Comparison of ENCODE assay signal across 21 cellular contexts in genomic region chr20:7974785-7975435, GRCh38. TPM values are rescaled to one million over a fixed set of nuclear protein-coding genes. Genes with fewer than 3 reads are reported as not detected.
A peak's percentile ranks its signal among the peaks of the same experiment; 100 is the strongest.
DNase-seq lines count a peak whose midpoint lies in the region; ATAC-seq, FAIRE-seq and TF ChIP-seq lines count a peak whose summit lies in the region.
"Had no signal": no experiment of that assay in that cellular context is flagged by ENCODE, and none has a peak within 500 bp of the region (broad histone marks: within the 10 kb centered on the region; RNA-seq: fewer than 3 reads in every experiment).

No MANE protein-coding gene starts in this region.

- FAIRE-seq in K562 (lab: Jason Lieb, UNC) (no peak), HepG2 (lab: Jason Lieb, UNC) (no peak)
- FAIRE-seq: G401.6, GM19239 had no signal

- H3K23ac ChIP-seq in IMR-90 (ENCODE audit: low read depth, low read length), result no peak overlapping the region

- H4K8ac ChIP-seq in IMR-90 (ENCODE audit: low read depth in 2 of 2, low read length in 2 of 2), result no peak overlapping the region

- CTCF ChIA-PET in IMR-90 (lab: Yijun Ruan, JAX) (interaction anchor here (0.5 kb wide), 1 partner anchor 746 kb away, joined by 3 read pairs; no protein-coding TSS in a partner anchor), K562 (lab: Yijun Ruan, JAX; ENCODE audit: low intra/inter-chr PET ratio) (no interaction called here), HepG2 (lab: Yijun Ruan, JAX; ENCODE audit: low intra/inter-chr PET ratio, low total read pairs) (no interaction called here)

- POLR2A ChIA-PET in IMR-90 (lab: Charles Lee; ENCODE audit: unreplicated experiment), result no interaction called here
- POLR2A ChIA-PET in K562 (lab: Yijun Ruan, JAX), result interaction anchor here (1.0 kb wide), 1 partner anchor 18 kb away, joined by 3 read pairs; no protein-coding TSS in a partner anchor
- POLR2A ChIA-PET in HepG2 (lab: Yijun Ruan, JAX), result interaction anchor here (1.2 kb wide), 1 partner anchor 44 kb away, joined by 3 read pairs; the partner anchor contains the start of gene TMX4

- H3K4me2 ChIP-seq in IMR-90 (ENCODE audit: low read depth, low read length) (no peak overlapping the region), K562 (ENCODE audit: insufficient read depth, low read length) (no peak overlapping the region), HepG2 (ENCODE audit: low read depth, low read length) (no peak overlapping the region)
- H3K4me2 ChIP-seq: GM23338 had no signal

- H2AK9ac ChIP-seq in IMR-90 (replicated peaks; ENCODE audit: low read depth, low read length, poor library complexity), result no peak overlapping the region

- H4K20me1 ChIP-seq in IMR-90 (ENCODE audit: insufficient read depth, low read length) (no peaks in the 10 kb centered on the region), K562 (replicated peaks; ENCODE audit: control insufficient read depth, insufficient read depth, low read length) (no peaks in the 10 kb centered on the region), HepG2 (ENCODE audit: insufficient read depth, low read length) (no peaks in the 10 kb centered on the region)

- no peak for TF ChIP-seq RAD21 in IMR-90 (IDR thresholded peaks at IDR 0.05; ENCODE audit: low read length)
- no peak for TF ChIP-seq RAD21 in K562 (CRISPR knock-in tag; conservative IDR thresholded peaks at IDR 0.05 in 1 of 2, IDR thresholded peaks at IDR 0.05 in 1 of 2)
- no peak for TF ChIP-seq RAD21 in HepG2 (CRISPR knock-in tag; IDR thresholded peaks at IDR 0.05)

- no peaks in the 10 kb centered on the region for H3K9me1 ChIP-seq in IMR-90 (ENCODE audit: insufficient read depth, low read length)
- no peaks in the 10 kb centered on the region for H3K9me1 ChIP-seq in K562 (ENCODE audit: control insufficient read depth, insufficient read depth, low read length)

- no peak overlapping the region for H4K91ac ChIP-seq in IMR-90 (ENCODE audit: insufficient read depth, low read depth, low read length)

- no peak overlapping the region for H2BK5ac ChIP-seq in IMR-90 (ENCODE audit: low read depth, low read length, poor library complexity, severe bottlenecking)

- H2BK15ac ChIP-seq in IMR-90 (ENCODE audit: low read depth, low read length), result no peak overlapping the region

- no peaks in the 10 kb centered on the region for H3K9me3 ChIP-seq in IMR-90 (ENCODE audit: control insufficient read depth, insufficient read depth, low read length)
- no peaks in the 10 kb centered on the region for H3K9me3 ChIP-seq in K562 (replicated peaks; ENCODE audit: control insufficient read depth, insufficient read depth, low read depth, low read length)
- H3K9me3 ChIP-seq in HepG2 (ENCODE audit: low read length), result no peaks in the 10 kb centered on the region
- no peaks in the 10 kb centered on the region for H3K9me3 ChIP-seq in endodermal cell (ENCODE audit: control insufficient read depth, low read length)
- H3K9me3 ChIP-seq: Caco-2 had no signal

- 80% methylated on average over 3 of the region's 4 CpGs; no CpG with 5 or more reads in 1 of the 2 experiments for WGBS in IMR-90 (ENCODE audit: extremely low coverage in 2 of 2, insufficient read length in 1 of 2), 2 experiments
- WGBS in K562 (ENCODE audit: insufficient coverage, low coverage, missing lambda C conversion rate), result 15% methylated on average over 4 of the region's 4 CpGs
- WGBS in HepG2 (ENCODE audit: low lambda C conversion rate), result 26% methylated on average over 4 of the region's 4 CpGs
- WGBS in endodermal cell (ENCODE audit: insufficient coverage in 1 of 2, insufficient read length in 1 of 2), 2 experiments, result 80 to 97% methylated on average over 3 to 4 of the region's 4 CpGs

- H3K27me3 ChIP-seq in IMR-90 (ENCODE audit: control insufficient read depth, insufficient read depth, low read length) (peaks cover 6% of the 10 kb centered on the region; the same call in 1 of the 2 replicates), K562 (ENCODE audit: control insufficient read depth in 2 of 2, insufficient read depth in 2 of 2, low read length in 2 of 2) (no peaks in the 10 kb centered on the region), HepG2 (ENCODE audit: control insufficient read depth in 1 of 2, insufficient read depth in 2 of 2, low read length in 2 of 2) (no peaks in the 10 kb centered on the region), endodermal cell (ENCODE audit: control insufficient read depth, insufficient read depth, low read length, poor library complexity, severe bottlenecking) (no peaks in the 10 kb centered on the region)

- H3K4me3 Mint-ChIP-seq in endodermal cell, result no peak overlapping the region
- H3K4me3 Mint-ChIP-seq: CD8-positive, alpha-beta T cell; GM23338; H9 had no signal

- no peaks in the 10 kb centered on the region for H3K79me2 ChIP-seq in K562 (ENCODE audit: control insufficient read depth, insufficient read depth, low read length)
- no peaks in the 10 kb centered on the region for H3K79me2 ChIP-seq in HepG2 (ENCODE audit: insufficient read depth, low read length)

- H3K4ac ChIP-seq in IMR-90 (ENCODE audit: low read depth, low read length), result no peak overlapping the region

- H2BK20ac ChIP-seq in IMR-90 (ENCODE audit: low read depth, low read length), result no peak overlapping the region

- BruUV-seq in IMR-90 (replicated peaks; lab: Mats Ljungman, UMichigan) (no TSS peak), K562 (replicated peaks; lab: Mats Ljungman, UMichigan) (no TSS peak), HepG2 (replicated peaks; lab: Mats Ljungman, UMichigan) (no TSS peak)

- no peak overlapping the region for H2AFZ ChIP-seq in IMR-90 (replicated peaks; ENCODE audit: low read length, poor library complexity)
- H2AFZ ChIP-seq in K562 (ENCODE audit: low read depth, low read length), result no peak overlapping the region
- H2AFZ ChIP-seq in HepG2 (ENCODE audit: low read length), result no peak overlapping the region
- H2AFZ ChIP-seq: GM23338 had no signal

- ATAC-seq in IMR-90 (ENCODE audit: low read depth), result no peak
- ATAC-seq in K562, result no peak
- ATAC-seq in HepG2, result no peak
- peak; percentile 30 for ATAC-seq in sciatic nerve
- ATAC-seq: CD8-positive, alpha-beta T cell; GM23338; HCT116 had no signal

- H3K4me1 ChIP-seq in IMR-90 (ENCODE audit: control insufficient read depth, insufficient read depth, low read length) (no peaks in the 10 kb centered on the region), K562 (replicated peaks in 1 of 2; ENCODE audit: control insufficient read depth in 2 of 2, insufficient read depth in 2 of 2, low read length in 2 of 2) (no peaks in the 10 kb centered on the region), HepG2 (ENCODE audit: insufficient read depth, low read length) (peaks cover 6% of the 10 kb centered on the region), endodermal cell (ENCODE audit: control insufficient read depth, insufficient read depth, low read length) (no peaks in the 10 kb centered on the region)
- H3K4me1 ChIP-seq: Caco-2 had no signal

- no peak overlapping the region for H3K56ac ChIP-seq in IMR-90 (ENCODE audit: extremely low read depth, insufficient read depth, low read length)

- TF ChIP-seq EP300 in K562 (IDR thresholded peaks at IDR 0.05; ENCODE audit: low read length) (no peak), HepG2 (IDR thresholded peaks at IDR 0.05; ENCODE audit: low read depth in 2 of 2, low read length in 2 of 2) (no peak), HepG2 (CRISPR knock-in tag; IDR thresholded peaks at IDR 0.05; ENCODE audit: borderline replicate concordance) (no peak)

- no peaks in the 10 kb centered on the region for H3K4me1 Mint-ChIP-seq in endodermal cell
- H3K4me1 Mint-ChIP-seq: GM23338, H9 had no signal

- no peak overlapping the region for H2AK5ac ChIP-seq in IMR-90 (ENCODE audit: low read depth, low read length)

- H3K36me3 Mint-ChIP-seq in endodermal cell (ENCODE audit: low read depth), result no peaks in the 10 kb centered on the region

- no peak for TF ChIP-seq CTCF in IMR-90 (conservative IDR thresholded peaks at IDR 0.05; ENCODE audit: low read depth, low read length)
- TF ChIP-seq CTCF in K562 (IDR thresholded peaks at IDR 0.05 in 2 of 3, conservative IDR thresholded peaks at IDR 0.05 in 1 of 3; ENCODE audit: insufficient read depth in 2 of 3, low read depth in 1 of 3, low read length in 3 of 3), result no peak
- TF ChIP-seq CTCF in HepG2 (CRISPR knock-in tag; IDR thresholded peaks at IDR 0.05), result no peak
- no peak for TF ChIP-seq CTCF in endodermal cell (conservative IDR thresholded peaks at IDR 0.05)

- DNase-seq in IMR-90 (no peak), K562 (ENCODE audit: extremely low read depth in 1 of 4, low spot score in 3 of 4) (no peak), HepG2 (ENCODE audit: low spot score) (no peak), sciatic nerve (ENCODE audit: low spot score) (no peak), endodermal cell (no peak)
- DNase-seq in activated naive CD4-positive, alpha-beta T cell (lab: John Stamatoyannopoulos, UW), result no peak
- DNase-seq in activated T-cell treated with anti-CD3 and anti-CD28 coated beads, Interleukin-2, amount 50 U/mL, for 1 hour, result no peak
- DNase-seq: C1 segment of cervical spinal cord; Caco-2; CD8-positive, alpha-beta T cell; DMS153; DND-41; H9 had no signal

- no peaks in the 10 kb centered on the region for H3K79me1 ChIP-seq in IMR-90 (ENCODE audit: low read depth in 1 of 2, low read length in 2 of 2)

- H3K27ac Mint-ChIP-seq in endodermal cell, result no peak overlapping the region
- H3K27ac Mint-ChIP-seq: GM23338, H9 had no signal

- no peak overlapping the region for H3K14ac ChIP-seq in IMR-90 (replicated peaks; ENCODE audit: low read depth, low read length)

- H3K9ac ChIP-seq in IMR-90 (ENCODE audit: low read depth, low read length) (no peak overlapping the region), K562 (ENCODE audit: insufficient read depth in 1 of 2, low read depth in 2 of 2, low read length in 2 of 2) (no peak overlapping the region), HepG2 (ENCODE audit: insufficient read depth, low read depth, low read length) (no peak overlapping the region), endodermal cell (ENCODE audit: extremely low read depth, low read length, poor library complexity, severe bottlenecking) (no peak overlapping the region)

- intact Hi-C loops in IMR-90 (cut with micrococcal nuclease), result no loop called here
- intact Hi-C loops in K562 (cut with micrococcal nuclease), result no loop called here
- intact Hi-C loops in HepG2 (cut with micrococcal nuclease; ENCODE audit: unreplicated experiment), result no loop called here
- intact Hi-C loops in sciatic nerve (cut with DNase I), result no loop called here

- no peak for TF ChIP-seq POLR2A in IMR-90 (IDR thresholded peaks at IDR 0.05; ENCODE audit: low read depth, low read length)
- TF ChIP-seq POLR2A in K562 (conservative IDR thresholded peaks at IDR 0.05), result no peak
- TF ChIP-seq POLR2A in HepG2 (IDR thresholded peaks at IDR 0.05; ENCODE audit: insufficient read depth in 1 of 2, low read depth in 2 of 2, low read length in 2 of 2), result no peak

- H3K36me3 ChIP-seq in IMR-90 (ENCODE audit: control insufficient read depth, insufficient read depth, low read length) (no peaks in the 10 kb centered on the region), K562 (ENCODE audit: control insufficient read depth, insufficient read depth, low read length) (no peaks in the 10 kb centered on the region), HepG2 (replicated peaks in 1 of 2; ENCODE audit: control insufficient read depth in 1 of 2, insufficient read depth in 2 of 2, low read length in 2 of 2) (no peaks in the 10 kb centered on the region), endodermal cell (ENCODE audit: control insufficient read depth, insufficient read depth, low read length) (no peaks in the 10 kb centered on the region)

- H3K18ac ChIP-seq in IMR-90 (ENCODE audit: low read depth, low read length), result no peak overlapping the region

- H4K5ac ChIP-seq in IMR-90 (ENCODE audit: low read depth, low read length), result no peak overlapping the region

- in situ Hi-C loops in IMR-90 (cut with MboI; ENCODE audit: low sequenced_read_pairs) (no loop called here), K562 (cut with MboI) (no loop called here), HepG2 (cut with HindIII; ENCODE audit: extremely low pct_ligation_motif_present, low pct_unique_long_range_greater_than_20kb) (loop anchor here (5.0 kb wide), 1 partner anchor 747 kb away; no protein-coding TSS in a partner anchor)

- H3K27ac ChIP-seq in IMR-90 (ENCODE audit: insufficient read depth, low read length) (no peak overlapping the region), K562 (ENCODE audit: extremely low read depth, low read depth, low read length) (no peak overlapping the region), HepG2 (ENCODE audit: extremely low read length, insufficient read depth, low read length) (no peak overlapping the region), endodermal cell (ENCODE audit: low read depth, low read length) (no peak overlapping the region)

- no peak overlapping the region for H2BK120ac ChIP-seq in IMR-90 (ENCODE audit: low read depth, low read length)

- H3K27me3 Mint-ChIP-seq in endodermal cell (ENCODE audit: insufficient read depth), result peaks cover 2% of the 10 kb centered on the region

- H3K4me3 ChIP-seq in IMR-90 (ENCODE audit: insufficient read depth, low read depth, low read length), result no peak overlapping the region
- no peak overlapping the region for H3K4me3 ChIP-seq in K562
- H3K4me3 ChIP-seq in HepG2 (replicated peaks in 1 of 3; ENCODE audit: insufficient read depth in 1 of 3, low read depth in 2 of 3, low read length in 3 of 3), result no peak overlapping the region
- no peak overlapping the region for H3K4me3 ChIP-seq in endodermal cell (ENCODE audit: low read length)
- H3K4me3 ChIP-seq: GM23338 had no signal

- dilution Hi-C loops in IMR-90 (cut with HindIII; ENCODE audit: low sequenced_read_pairs, unreplicated experiment), result no loop called here

- H3K9me3 Mint-ChIP-seq in endodermal cell, result no peaks in the 10 kb centered on the region
- H3K9me3 Mint-ChIP-seq: CD8-positive, alpha-beta T cell; GM23338; H9 had no signal

RNA-seq across cellular contexts. Expression of gene HAO1, which starts 34.7 kb away (rescaled TPM):
- total RNA-seq in IMR-90 (2012; rRNA removed) (not detected in 2 replicates), K562 (2014; rRNA removed) (not detected in 2 replicates), K562 (2014; rRNA removed; fragmentation: Illumina TruSeq; extraction: Trizol) (not detected in 2 replicates), K562 (2015; rRNA removed; fragmentation: Illumina TruSeq; extraction: Trizol) (not detected in 2 replicates), K562 (2021) (not detected in 2 replicates), HepG2 (2016; rRNA removed; fragmentation: Illumina TruSeq; extraction: Trizol) (not detected in 2 replicates), sciatic nerve (not detected), endodermal cell (not detected)
- polyA plus RNA-seq in IMR-90 (2012; rRNA removed) (not detected in 2 replicates), K562 (2011; rRNA removed) (not detected in 2 replicates), K562 (2014; fragmentation: Illumina TruSeq; extraction: Trizol) (not detected in 2 replicates), K562 (2014; fragmentation: Nextera tagmentation; extraction: Ambion mirVana) (not detected), K562 (2014; rRNA removed) (not detected in 2 replicates), HepG2 (2011; rRNA removed) (0.03 TPM in 1 of 2 replicates, not detected in the other)
- not detected in 2 replicates for polyA plus RNA-seq in IMR-90 (2012; cell fraction: cytosol; rRNA removed)
- polyA plus RNA-seq in IMR-90 (2012; cell fraction: nucleus; rRNA removed; ENCODE audit: low replicate concordance), result not detected in 2 replicates
- total RNA-seq in K562 (2011; cell fraction: chromatin; rRNA removed; ENCODE audit: low replicate concordance), result not detected in 2 replicates
- not detected in 2 replicates for total RNA-seq in K562 (2011; cell fraction: nucleolus; rRNA removed)
- total RNA-seq in K562 (2011; cell fraction: nucleoplasm; rRNA removed), result not detected in 2 replicates
- polyA plus RNA-seq in K562 (2011; cell fraction: cytosol; rRNA removed), result not detected in 2 replicates
- not detected in 2 replicates for polyA plus RNA-seq in K562 (2011; cell fraction: nucleus; rRNA removed)
- polyA plus RNA-seq in K562 (2012), result not detected in 2 replicates
- polyA minus RNA-seq in K562 (2011; rRNA and poly(A)+ RNA removed), result not detected in 2 replicates
- polyA minus RNA-seq in K562 (2011; cell fraction: cytosol; rRNA and poly(A)+ RNA removed), result not detected in 2 replicates
- not detected in 2 replicates for polyA minus RNA-seq in K562 (2011; cell fraction: nucleus; rRNA and poly(A)+ RNA removed)
- not detected in 2 replicates for total RNA-seq in HepG2 (2016; cell fraction: cytosol; rRNA removed; fragmentation: Illumina TruSeq; extraction: Trizol; ENCODE audit: low read depth)
- not detected in 2 replicates for total RNA-seq in HepG2 (2016; cell fraction: insoluble cytoplasmic fraction; rRNA removed; fragmentation: Illumina TruSeq; extraction: Trizol)
- not detected in 2 replicates for total RNA-seq in HepG2 (2016; cell fraction: membrane; rRNA removed; fragmentation: Illumina TruSeq; extraction: Trizol)
- not detected in 2 replicates for total RNA-seq in HepG2 (2016; cell fraction: nucleus; rRNA removed; fragmentation: Illumina TruSeq; extraction: Trizol)
- polyA plus RNA-seq in HepG2 (2011; cell fraction: cytosol; rRNA removed), result not detected in 2 replicates
- polyA plus RNA-seq in HepG2 (2011; cell fraction: nucleus; rRNA removed), result not detected in 2 replicates
- polyA plus RNA-seq in HepG2 (2012), result not detected in 2 replicates
- not detected in 2 replicates for polyA plus RNA-seq in HepG2 (2016; cell fraction: cytosol; fragmentation: Illumina TruSeq; extraction: Trizol; ENCODE audit: low read depth)
- not detected in 2 replicates for polyA plus RNA-seq in HepG2 (2016; cell fraction: insoluble cytoplasmic fraction; fragmentation: Illumina TruSeq; extraction: Trizol; ENCODE audit: low read depth)
- not detected in 2 replicates for polyA plus RNA-seq in HepG2 (2016; cell fraction: membrane; fragmentation: Illumina TruSeq; extraction: Trizol; ENCODE audit: low read depth)
- not detected in 2 replicates for polyA plus RNA-seq in HepG2 (2016; cell fraction: nucleus; fragmentation: Illumina TruSeq; extraction: Trizol; ENCODE audit: insufficient read depth, low read depth)
- not detected in 2 replicates for polyA minus RNA-seq in HepG2 (2011; rRNA and poly(A)+ RNA removed; ENCODE audit: low replicate concordance)
- not detected in 2 replicates for polyA minus RNA-seq in HepG2 (2011; cell fraction: cytosol; rRNA and poly(A)+ RNA removed)
- polyA minus RNA-seq in HepG2 (2011; cell fraction: nucleus; rRNA and poly(A)+ RNA removed), result not detected in 2 replicates
- not detected for polyA plus RNA-seq in endodermal cell (2013, experiment 1 of 2)
- not detected for polyA plus RNA-seq in endodermal cell (2013, experiment 2 of 2)
- total RNA-seq: A172; A673; Caco-2; CD8-positive, alpha-beta T cell; GM23338; H4; H9 had no signal
- polyA plus RNA-seq: BJ, GM23338 had no signal

RNA-seq across cellular contexts. Expression of gene TMX4, which starts 44.7 kb away (rescaled TPM):
- 13.6 and 17.8 TPM in 2 replicates for total RNA-seq in IMR-90 (2012; rRNA removed)
- polyA plus RNA-seq in IMR-90 (2012; rRNA removed), result 4.7 and 5.4 TPM in 2 replicates
- polyA plus RNA-seq in IMR-90 (2012; cell fraction: cytosol; rRNA removed), result 2.6 and 3.7 TPM in 2 replicates
- 1.5 and 2.4 TPM in 2 replicates for polyA plus RNA-seq in IMR-90 (2012; cell fraction: nucleus; rRNA removed; ENCODE audit: low replicate concordance)
- 4.8 and 8.6 TPM in 2 replicates for total RNA-seq in K562 (2011; cell fraction: chromatin; rRNA removed; ENCODE audit: low replicate concordance)
- total RNA-seq in K562 (2011; cell fraction: nucleolus; rRNA removed), result 4.8 and 6.4 TPM in 2 replicates
- total RNA-seq in K562 (2011; cell fraction: nucleoplasm; rRNA removed), result 11.5 and 19.7 TPM in 2 replicates
- total RNA-seq in K562 (2014; rRNA removed), result 9.9 and 12.1 TPM in 2 replicates
- total RNA-seq in K562 (2014; rRNA removed; fragmentation: Illumina TruSeq; extraction: Trizol), result 13.9 and 16.1 TPM in 2 replicates
- 13.6 and 14.9 TPM in 2 replicates for total RNA-seq in K562 (2015; rRNA removed; fragmentation: Illumina TruSeq; extraction: Trizol)
- total RNA-seq in K562 (2021), result 19.3 and 22.3 TPM in 2 replicates
- polyA plus RNA-seq in K562 (2011; rRNA removed), result 8.8 and 10.8 TPM in 2 replicates
- polyA plus RNA-seq in K562 (2011; cell fraction: cytosol; rRNA removed), result 4.6 and 6.6 TPM in 2 replicates
- polyA plus RNA-seq in K562 (2011; cell fraction: nucleus; rRNA removed), result 1.5 and 2.3 TPM in 2 replicates
- polyA plus RNA-seq in K562 (2012), result 7.7 and 13.3 TPM in 2 replicates
- 11.8 and 12.4 TPM in 2 replicates for polyA plus RNA-seq in K562 (2014; fragmentation: Illumina TruSeq; extraction: Trizol)
- polyA plus RNA-seq in K562 (2014; fragmentation: Nextera tagmentation; extraction: Ambion mirVana), result 1 to 10 TPM; 4.4 to 4.9 TPM
- polyA plus RNA-seq in K562 (2014; rRNA removed), result 8.5 and 9.1 TPM in 2 replicates
- polyA minus RNA-seq in K562 (2011; rRNA and poly(A)+ RNA removed), result 15.9 and 21.1 TPM in 2 replicates
- 8.7 and 9.5 TPM in 2 replicates for polyA minus RNA-seq in K562 (2011; cell fraction: cytosol; rRNA and poly(A)+ RNA removed)
- 1.8 and 3.7 TPM in 2 replicates for polyA minus RNA-seq in K562 (2011; cell fraction: nucleus; rRNA and poly(A)+ RNA removed)
- total RNA-seq in HepG2 (2016; rRNA removed; fragmentation: Illumina TruSeq; extraction: Trizol), result 15.4 and 21.4 TPM in 2 replicates
- 3.6 and 5.2 TPM in 2 replicates for total RNA-seq in HepG2 (2016; cell fraction: cytosol; rRNA removed; fragmentation: Illumina TruSeq; extraction: Trizol; ENCODE audit: low read depth)
- 15.2 and 20.2 TPM in 2 replicates for total RNA-seq in HepG2 (2016; cell fraction: insoluble cytoplasmic fraction; rRNA removed; fragmentation: Illumina TruSeq; extraction: Trizol)
- total RNA-seq in HepG2 (2016; cell fraction: membrane; rRNA removed; fragmentation: Illumina TruSeq; extraction: Trizol), result 12.5 and 12.7 TPM in 2 replicates
- total RNA-seq in HepG2 (2016; cell fraction: nucleus; rRNA removed; fragmentation: Illumina TruSeq; extraction: Trizol), result 19.9 and 23.3 TPM in 2 replicates
- 6.4 and 7.6 TPM in 2 replicates for polyA plus RNA-seq in HepG2 (2011; rRNA removed)
- polyA plus RNA-seq in HepG2 (2011; cell fraction: cytosol; rRNA removed), result 4.7 and 7.3 TPM in 2 replicates
- polyA plus RNA-seq in HepG2 (2011; cell fraction: nucleus; rRNA removed), result 1.7 and 1.9 TPM in 2 replicates
- polyA plus RNA-seq in HepG2 (2012), result 8.8 and 9.0 TPM in 2 replicates
- 5.9 and 6.2 TPM in 2 replicates for polyA plus RNA-seq in HepG2 (2016; cell fraction: cytosol; fragmentation: Illumina TruSeq; extraction: Trizol; ENCODE audit: low read depth)
- polyA plus RNA-seq in HepG2 (2016; cell fraction: insoluble cytoplasmic fraction; fragmentation: Illumina TruSeq; extraction: Trizol; ENCODE audit: low read depth), result 12.9 and 13.1 TPM in 2 replicates
- polyA plus RNA-seq in HepG2 (2016; cell fraction: membrane; fragmentation: Illumina TruSeq; extraction: Trizol; ENCODE audit: low read depth), result 10.4 and 10.9 TPM in 2 replicates
- 17.5 and 19.7 TPM in 2 replicates for polyA plus RNA-seq in HepG2 (2016; cell fraction: nucleus; fragmentation: Illumina TruSeq; extraction: Trizol; ENCODE audit: insufficient read depth, low read depth)
- polyA minus RNA-seq in HepG2 (2011; rRNA and poly(A)+ RNA removed; ENCODE audit: low replicate concordance), result 5.8 and 15.3 TPM in 2 replicates
- 11.1 and 13.3 TPM in 2 replicates for polyA minus RNA-seq in HepG2 (2011; cell fraction: cytosol; rRNA and poly(A)+ RNA removed)
- polyA minus RNA-seq in HepG2 (2011; cell fraction: nucleus; rRNA and poly(A)+ RNA removed), result 6.8 and 9.9 TPM in 2 replicates
- total RNA-seq in sciatic nerve, result 72.5 TPM
- total RNA-seq in endodermal cell, result 10 to 100 TPM; 19.1 to 21.2 TPM
- polyA plus RNA-seq in endodermal cell (2013, experiment 1 of 2), result 13.3 TPM
- polyA plus RNA-seq in endodermal cell (2013, experiment 2 of 2), result 14.2 TPM
